8 cellular contexts compared by ENCODE assay signal in the genomic region with DNA sequence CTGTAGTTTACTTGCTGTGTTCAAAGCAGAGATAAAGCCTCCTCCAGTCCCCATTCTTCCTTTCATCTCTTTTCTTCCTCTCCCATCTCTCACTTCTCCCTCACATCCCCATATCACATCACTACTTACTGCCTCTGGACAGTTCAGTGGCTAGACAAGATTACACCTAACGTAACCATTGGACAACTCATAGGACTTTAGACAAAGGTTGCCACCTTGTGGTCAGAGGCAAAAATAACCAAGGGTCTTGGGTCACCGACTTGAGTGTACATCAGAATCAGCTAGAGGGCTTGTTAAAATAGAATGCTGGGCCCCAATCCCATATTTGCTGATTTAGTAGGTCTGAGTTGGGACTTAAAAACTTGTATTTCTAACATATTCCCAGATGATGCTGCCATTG.
A peak's percentile ranks its signal among the peaks of the same experiment; 100 is the strongest.
DNase-seq lines count a peak whose midpoint lies in the region; ATAC-seq and TF ChIP-seq lines count a peak whose summit lies in the region.

No MANE protein-coding gene starts in this region.

- no peak overlapping the region for H3K18ac ChIP-seq in trophoblast cell (ENCODE audit: low read length)

- H2BK120ac ChIP-seq in trophoblast cell (ENCODE audit: insufficient read depth, low read length, poor library complexity) = no peak overlapping the region

- peaks cover 2% of the 10 kb centered on the region for H3K79me1 ChIP-seq in trophoblast cell (ENCODE audit: low read length)

- H3K4me1 ChIP-seq in trophoblast cell (ENCODE audit: control insufficient read depth in 1 of 2, insufficient read depth in 2 of 2, low read length in 2 of 2) = no peaks in the 10 kb centered on the region

- H3K36me3 ChIP-seq in WERI-Rb-1 (no peaks in the 10 kb centered on the region), trophoblast cell (ENCODE audit: control insufficient read depth in 1 of 2, insufficient read depth in 2 of 2, low read length in 2 of 2) (no peaks in the 10 kb centered on the region)

- H2AK5ac ChIP-seq in trophoblast cell (ENCODE audit: low read length) = no peak overlapping the region

- no peak overlapping the region for H3K4me2 ChIP-seq in trophoblast cell (ENCODE audit: low read length)

- TF ChIP-seq CTCF in WERI-Rb-1 (IDR thresholded peaks at IDR 0.05; ENCODE audit: low read depth, low read length) = peak; percentile 54
- peak; percentile 54 for TF ChIP-seq CTCF in fibroblast of pulmonary artery (IDR thresholded peaks at IDR 0.05; ENCODE audit: low read length, missing control alignments)

- H4K12ac ChIP-seq in trophoblast cell (ENCODE audit: low read depth, low read length) = no peak overlapping the region

- H3K4me3 ChIP-seq in WERI-Rb-1 (ENCODE audit: low read depth, low read length) (no peak overlapping the region), fibroblast of pulmonary artery (replicated peaks; ENCODE audit: low read depth, low read length) (no peak overlapping the region), trophoblast cell (ENCODE audit: low read depth, low read length) (no peak overlapping the region)

- H3K27me3 ChIP-seq in WERI-Rb-1 (ENCODE audit: insufficient read depth, low read depth, severe bottlenecking) = peaks cover 16% of the 10 kb centered on the region
- no peaks in the 10 kb centered on the region for H3K27me3 ChIP-seq in trophoblast cell (ENCODE audit: insufficient read depth, low read length)

- WGBS in trophoblast cell (ENCODE audit: extremely low coverage, insufficient coverage, insufficient read length) = no CpG with 5 or more reads among the region's 2 CpGs

- H3K9ac ChIP-seq in trophoblast cell (ENCODE audit: low read length) = no peak overlapping the region

- no peak overlapping the region for H3K23ac ChIP-seq in trophoblast cell (ENCODE audit: low read length)

- H2BK5ac ChIP-seq in trophoblast cell (ENCODE audit: low read depth, low read length, poor library complexity) = no peak overlapping the region

- H3K27ac ChIP-seq in WERI-Rb-1 (no peak overlapping the region), trophoblast cell (ENCODE audit: low read depth, low read length) (no peak overlapping the region)

- no peak overlapping the region for H3K14ac ChIP-seq in trophoblast cell (ENCODE audit: low read length)

- H3K9me3 ChIP-seq in WERI-Rb-1 (ENCODE audit: severe bottlenecking) = no peaks in the 10 kb centered on the region
- H3K9me3 ChIP-seq in trophoblast cell (ENCODE audit: insufficient read depth, low read depth, low read length) = no peaks in the 10 kb centered on the region

- no peak overlapping the region for H4K8ac ChIP-seq in trophoblast cell (ENCODE audit: low read depth, low read length)

- H3K4ac ChIP-seq in trophoblast cell (ENCODE audit: low read depth, low read length) = no peak overlapping the region

- no peak overlapping the region for H2BK12ac ChIP-seq in trophoblast cell (ENCODE audit: low read length)

- DNase-seq in NCI-H345 (lab: John Stamatoyannopoulos, UW) = peak; percentile 29
- DNase-seq in NCI-H345 treated with DMSO at 0.1 percent for 48 hours (lab: John Stamatoyannopoulos, UW; ENCODE audit: unreplicated experiment) = no peak
- DNase-seq in NCI-H1417 treated with DMSO at 0.1 percent for 48 hours (lab: John Stamatoyannopoulos, UW) = peak; percentile 7
- peak; percentile 33 for DNase-seq in WERI-Rb-1
- peak; percentile 74 for DNase-seq in fibroblast of pulmonary artery (ENCODE audit: low read depth)
- DNase-seq in trophoblast cell = peak; percentile 45 to 86
- DNase-seq in cortex of kidney (lab: John Stamatoyannopoulos, UW) = no peak

- H3K79me2 ChIP-seq in trophoblast cell (ENCODE audit: control insufficient read depth, insufficient read depth, low read length, poor library complexity) = no peaks in the 10 kb centered on the region

- H2AFZ ChIP-seq in trophoblast cell (ENCODE audit: insufficient read depth, low read length, poor library complexity) = no peak overlapping the region

- no peak overlapping the region for H4K91ac ChIP-seq in trophoblast cell (ENCODE audit: low read depth, low read length)

- ATAC-seq in GM21526 (IDR thresholded peaks at IDR 0.05; ENCODE audit: low FRiP score, unreplicated experiment) = peak; percentile 86

Comparison
In these comparisons a context has a peak if more than half of its experiments do, and no peak if none do; other contexts are left out.
1. DNase-seq: peak in NCI-H345 (single experiment), NCI-H1417 treated with DMSO at 0.1 percent for 48 hours (single experiment), WERI-Rb-1 (single experiment), fibroblast of pulmonary artery (single experiment) and trophoblast cell (2 of 2); none in NCI-H345 treated with DMSO at 0.1 percent for 48 hours (single experiment) and cortex of kidney (single experiment).